In genomic region chr5:142767178-142767577, GRCh38 we compare ENCODE assay signal across 8 cellular contexts.
"Had no signal": no experiment of that assay in that cellular context is flagged by ENCODE, and none has a peak within 500 bp of the region (broad histone marks: within the 10 kb centered on the region; RNA-seq: fewer than 3 reads in every experiment).

No MANE protein-coding gene starts in this region.

- DNase-seq: GM23248, H9, HCEC 1CT, IMR-90 had no signal

- H3K27ac ChIP-seq: GM23248 had no signal

- H3K4me3 Mint-ChIP-seq: H9 had no signal

- FAIRE-seq: H1, H54, HTR-8/SVneo, K562 had no signal

- H2AFZ ChIP-seq: GM23248 had no signal

- H3K4me3 ChIP-seq: GM23248, K562 had no signal

- H3K27ac Mint-ChIP-seq: H9 had no signal

- H3K9me3 Mint-ChIP-seq: H9 had no signal

- ATAC-seq: K562 had no signal
